26 cellular contexts compared by ENCODE assay signal in the genomic region with DNA sequence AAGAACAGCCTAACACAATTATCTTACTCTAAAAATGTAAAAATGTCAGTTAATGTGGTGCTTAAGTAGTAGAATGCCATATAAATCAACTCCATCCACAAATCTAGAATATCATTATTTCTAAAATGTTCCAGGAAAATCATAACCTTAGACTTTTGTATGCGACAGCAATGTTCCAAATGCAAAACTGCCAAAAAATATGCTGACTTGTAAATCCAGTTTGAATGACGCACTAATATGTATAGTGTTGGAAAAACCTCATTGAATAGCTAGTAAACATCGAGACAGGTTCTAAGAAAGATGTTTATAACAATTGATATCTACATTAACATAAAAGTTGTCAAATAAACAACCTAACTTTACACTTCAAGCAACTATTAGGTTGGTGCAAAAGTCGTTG.
"Had no signal": no experiment of that assay in that cellular context is flagged by ENCODE, and none has a peak within 500 bp of the region (broad histone marks: within the 10 kb centered on the region; RNA-seq: fewer than 3 reads in every experiment).

No MANE protein-coding gene starts in this region.

- FAIRE-seq: urothelium cell line had no signal

- DNase-seq: stimulated activated CD4-positive, alpha-beta T cell treated with anti-CD3 and anti-CD28 coated beads, Interleukin-2, amount 100 ng/mL, for 48 hours; stimulated activated CD4-positive, alpha-beta T cell treated with anti-CD3 and anti-CD28 coated beads, Interleukin-4, amount 100 ng/mL, for 1 hour; stimulated activated CD4-positive, alpha-beta T cell treated with anti-CD3 and anti-CD28 coated beads, Interleukin-4, amount 100 ng/mL, for 24 hours; stimulated activated CD4-positive, alpha-beta T cell treated with anti-CD3 and anti-CD28 coated beads, Interleukin-4, amount 100 ng/mL, for 4 hours; stimulated activated CD8-positive, alpha-beta memory T cell treated with anti-CD3 and anti-CD28 coated beads, Interleukin-4, amount 100 ng/mL, for 48 hours; stimulated activated naive B cell treated with anti-CD40 and anti-IgM and Interleukin-4, amounts not matched to agents 10 μg/mL and 1 μg/mL and 100 μg/mL, for 72 hours; stimulated activated naive CD4-positive, alpha-beta T cell; stimulated activated naive CD4-positive, alpha-beta T cell treated with Interleukin-2 at 50 U/mL for 16 hours; stimulated activated naive CD8-positive, alpha-beta T cell treated with anti-CD3 and anti-CD28 coated beads, Interleukin-15, amount 100 ng/mL, for 72 hours; stimulated activated naive CD8-positive, alpha-beta T cell treated with anti-CD3 and anti-CD28 coated beads, Interleukin-15, Interleukin-2, amounts not matched to agents 100 U/mL and 50 U/mL, for 24 hours; substantia nigra; testis; thyroid gland; tibial artery; transverse colon; trophoblast cell; upper lobe of left lung; upper lobe of right lung; uterus had no signal

- H3K27ac ChIP-seq: suprapubic skin, testis, thoracic aorta, thyroid gland, tibial artery, tibial nerve, transverse colon, upper lobe of left lung, upper lobe of right lung, uterus, vagina had no signal

- H3K27me3 ChIP-seq: suprapubic skin, testis, thyroid gland, tibial artery, tibial nerve, transverse colon, upper lobe of left lung, upper lobe of right lung, uterus, vagina had no signal

- H3K4me3 ChIP-seq: suprapubic skin, testis, thoracic aorta, thyroid gland, tibial artery, tibial nerve, transverse colon, upper lobe of left lung, upper lobe of right lung, uterus, vagina had no signal

- H3K4me1 ChIP-seq: suprapubic skin, testis, thyroid gland, tibial artery, transverse colon, upper lobe of left lung, upper lobe of right lung, uterus, vagina had no signal

- H3K36me3 ChIP-seq: suprapubic skin, thoracic aorta, thyroid gland, tibial artery, tibial nerve, transverse colon, upper lobe of left lung, upper lobe of right lung, uterus, vagina had no signal

- H3K9me3 ChIP-seq: suprapubic skin, testis, thoracic aorta, thyroid gland, tibial artery, tibial nerve, transverse colon, upper lobe of left lung, upper lobe of right lung, uterus, vagina had no signal

- ATAC-seq: stimulated activated effector memory CD8-positive, alpha-beta T cell treated with anti-CD3 and anti-CD28 coated beads, Interleukin-12 subunit alpha, Interleukin-12 subunit beta, amount 100 ng/mL, for 72 hours; stimulated activated memory B cell treated with anti-CD40 and anti-IgM and Interleukin-4, amounts not matched to agents 10 μg/mL and 1 μg/mL and 100 μg/mL, for 72 hours; stimulated activated naive B cell treated with anti-CD40 and anti-IgM and Interleukin-4, amounts not matched to agents 10 μg/mL and 1 μg/mL and 100 μg/mL, for 72 hours; stimulated activated naive CD8-positive, alpha-beta T cell treated with anti-CD3 and anti-CD28 coated beads, Interleukin-15, amount 100 ng/mL, for 72 hours; stimulated activated naive CD8-positive, alpha-beta T cell treated with anti-CD3 and anti-CD28 coated beads, Interleukin-15, Interleukin-2, amounts not matched to agents 100 U/mL and 50 U/mL, for 24 hours; upper lobe of right lung had no signal
